8 cellular contexts compared by ENCODE assay signal in genomic region chr12:111925171-111925570, GRCh38.
"Had no signal": no experiment of that assay in that cellular context is flagged by ENCODE, and none has a peak within 500 bp of the region (broad histone marks: within the 10 kb centered on the region; RNA-seq: fewer than 3 reads in every experiment).

No MANE protein-coding gene starts in this region.

- H3K9me3 ChIP-seq: HAP-1 had no signal

- H2AFZ ChIP-seq: GM23248 had no signal

- H3K4me3 ChIP-seq: GM23248, HAP-1, K562 had no signal

- ATAC-seq: HCT116, K562 had no signal

- DNase-seq: GM23248, GOT3, H7, HFFc6, IMR-90 had no signal

- H3K27ac ChIP-seq: GM23248 had no signal

- H3K4me1 ChIP-seq: HAP-1 had no signal

- H3K36me3 ChIP-seq: HAP-1 had no signal
